1 cellular context compared by ENCODE assay signal in genomic region chr10:110057461-110057860, GRCh38.
TF ChIP-seq lines count a peak whose summit lies in the region.

No MANE protein-coding gene starts in this region.

TF ChIP-seq in SK-N-SH treated with all-trans-retinoic acid at 6 μM for 48 hours, 23 proteins besides CTCF, POLR2A, EP300 and RAD21 (continued from another document):
- TF ChIP-seq CSRNP3 (CRISPR knock-in tag; IDR thresholded peaks at IDR 0.05) (no peak), BACH2 (CRISPR knock-in tag; IDR thresholded peaks at IDR 0.05; ENCODE audit: borderline replicate concordance) (no peak)
